In the genomic region with DNA sequence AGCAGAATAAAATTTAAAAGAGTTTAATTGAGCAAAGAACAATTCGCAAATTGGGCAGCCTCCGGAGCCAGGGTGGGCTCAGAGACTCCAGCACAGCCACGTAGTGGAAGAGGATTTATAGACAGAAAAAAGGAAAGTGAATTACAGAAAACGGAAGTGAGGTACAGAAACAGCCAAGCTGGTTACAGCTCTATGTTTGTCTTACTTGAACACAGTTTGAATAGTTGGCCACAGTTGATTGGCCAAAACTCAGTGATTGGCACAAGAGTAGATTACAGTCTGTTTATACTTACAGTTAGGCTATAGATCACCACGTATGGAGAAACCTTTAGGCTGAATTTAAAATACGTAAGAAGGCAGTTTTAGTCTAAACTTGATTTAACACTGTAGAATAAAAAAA, we compare ENCODE assay signal across 22 cellular contexts.
DNase-seq lines count a peak whose midpoint lies in the region; ATAC-seq and TF ChIP-seq lines count a peak whose summit lies in the region.
"Had no signal": no experiment of that assay in that cellular context is flagged by ENCODE, and none has a peak within 500 bp of the region (broad histone marks: within the 10 kb centered on the region; RNA-seq: fewer than 3 reads in every experiment).

No MANE protein-coding gene starts in this region.

- H3K4me3 ChIP-seq in mucosa of descending colon, result no peak overlapping the region
- H3K4me3 ChIP-seq: lower lobe of right lung had no signal

- peaks cover 4% of the 10 kb centered on the region for H3K4me1 Mint-ChIP-seq in activated T-cell treated with anti-CD3 and anti-CD28 coated beads, Interleukin-2, amount 50 U/mL, for 24 hours (ENCODE audit: low read depth)

- no peaks in the 10 kb centered on the region for H3K36me3 ChIP-seq in mucosa of descending colon (ENCODE audit: low read depth)
- H3K36me3 ChIP-seq: lower lobe of right lung, neutrophil had no signal

- H3K9me3 Mint-ChIP-seq in activated T-cell treated with anti-CD3 and anti-CD28 coated beads, Interleukin-2, amount 50 U/mL, for 24 hours, result no peaks in the 10 kb centered on the region
- H3K9me3 Mint-ChIP-seq: activated CD4-positive, alpha-beta T cell treated with anti-CD3 and anti-CD28 coated beads, Interleukin-2, amount 10 ng/mL, durations not matched to agents 24 days and 14 days had no signal

- intact Hi-C loops in mucosa of descending colon (cut with DNase I, micrococcal nuclease), result no loop called here

- ATAC-seq in GM18502 (IDR thresholded peaks at IDR 0.05; ENCODE audit: poor library complexity, unreplicated experiment) (peak; percentile 69), HG02571 (IDR thresholded peaks at IDR 0.05; ENCODE audit: unreplicated experiment) (peak; percentile 47), mucosa of descending colon (peak; percentile 91)
- ATAC-seq: lower lobe of right lung had no signal

- no peak overlapping the region for H3K4me3 Mint-ChIP-seq in activated T-cell treated with anti-CD3 and anti-CD28 coated beads, Interleukin-2, amount 50 U/mL, for 24 hours
- H3K4me3 Mint-ChIP-seq: activated CD4-positive, alpha-beta T cell treated with anti-CD3 and anti-CD28 coated beads, Interleukin-2, amount 10 ng/mL, durations not matched to agents 24 days and 14 days had no signal

- no peaks in the 10 kb centered on the region for H3K4me1 ChIP-seq in mucosa of descending colon (ENCODE audit: low read depth)
- H3K4me1 ChIP-seq: lower lobe of right lung had no signal

- DNase-seq in OCI-M1 (lab: John Stamatoyannopoulos, UW) (peak; percentile 8), mucosa of descending colon (peak in 2 of 3 donors; percentile 40 to 58), dermis blood vessel endothelial cell (no peak), NCI-H1694 treated with DMSO at 0.1 percent for 48 hours (lab: John Stamatoyannopoulos, UW) (no peak)
- no peak for DNase-seq in activated T-cell treated with anti-CD3 and anti-CD28 coated beads, Interleukin-2, amount 50 U/mL, for 24 hours
- DNase-seq in activated CD4-positive, CD25-positive, alpha-beta regulatory T cell (lab: John Stamatoyannopoulos, UW), result no peak
- DNase-seq: activated CD4-positive, alpha-beta T cell treated with anti-CD3 and anti-CD28 coated beads, Interleukin-2, amount 10 ng/mL, durations not matched to agents 24 days and 14 days; activated CD8-positive, alpha-beta memory T cell treated with anti-CD3 and anti-CD28 coated beads, Interleukin-2, amount 50 U/mL, for 4 hours; activated effector memory CD4-positive, alpha-beta T cell treated with anti-CD3 and anti-CD28 coated beads, Interleukin-2, amount 50 U/mL, for 16 hours; DMS79 treated with DMSO at 0.1 percent for 48 hours; hippocampal formation; Kasumi-1; lower lobe of right lung; NCI-H146; NCI-H2171 treated with DMSO at 0.1 percent for 48 hours; NCI-H748 treated with DMSO at 0.1 percent for 48 hours; retina; stimulated activated CD4-positive, alpha-beta T cell treated with anti-CD3 and anti-CD28 coated beads, Interleukin-12 subunit alpha, Interleukin-12 subunit beta, amount 100 ng/mL, for 4 hours; T1000 had no signal

- no peak overlapping the region for H3K27ac Mint-ChIP-seq in activated T-cell treated with anti-CD3 and anti-CD28 coated beads, Interleukin-2, amount 50 U/mL, for 24 hours
- H3K27ac Mint-ChIP-seq: activated CD4-positive, alpha-beta T cell treated with anti-CD3 and anti-CD28 coated beads, Interleukin-2, amount 10 ng/mL, durations not matched to agents 24 days and 14 days had no signal

- H3K27me3 Mint-ChIP-seq in activated T-cell treated with anti-CD3 and anti-CD28 coated beads, Interleukin-2, amount 50 U/mL, for 24 hours, result peaks cover 6% of the 10 kb centered on the region

- TF ChIP-seq CTCF in mucosa of descending colon (IDR thresholded peaks at IDR 0.05), result no peak

- no peaks in the 10 kb centered on the region for H3K9me3 ChIP-seq in mucosa of descending colon
- H3K9me3 ChIP-seq: lower lobe of right lung, neutrophil had no signal

- no peaks in the 10 kb centered on the region for H3K36me3 Mint-ChIP-seq in activated T-cell treated with anti-CD3 and anti-CD28 coated beads, Interleukin-2, amount 50 U/mL, for 24 hours (ENCODE audit: low read depth)

Comparison
In these comparisons a context has a peak if more than half of its experiments do, and no peak if none do; other contexts are left out.
1. DNase-seq: peak in OCI-M1 (single experiment) and mucosa of descending colon (2 of 3); none in activated T-cell treated with anti-CD3 and anti-CD28 coated beads, Interleukin-2, amount 50 U/mL, for 24 hours (single experiment), dermis blood vessel endothelial cell (single experiment), NCI-H1694 treated with DMSO at 0.1 percent for 48 hours (single experiment) and activated CD4-positive, CD25-positive, alpha-beta regulatory T cell (0 of 4).
2. Peak in every context shown above with its lines, with median percentiles within 50 percentile points of each other: ATAC-seq.